In genomic region chr4:67198757-67199156, GRCh38 we compare ENCODE assay signal across 11 cellular contexts.
DNase-seq lines count a peak whose midpoint lies in the region; ATAC-seq and TF ChIP-seq lines count a peak whose summit lies in the region.
"Had no signal": no experiment of that assay in that cellular context is flagged by ENCODE, and none has a peak within 500 bp of the region (broad histone marks: within the 10 kb centered on the region; RNA-seq: fewer than 3 reads in every experiment).

No MANE protein-coding gene starts in this region.

- no peaks in the 10 kb centered on the region for H3F3A ChIP-seq in smooth muscle cell (ENCODE audit: low read depth)

- H3K9ac ChIP-seq in smooth muscle cell (ENCODE audit: low read depth): no peak overlapping the region

- no peaks in the 10 kb centered on the region for H3K4me1 Mint-ChIP-seq in chondrocyte (ENCODE audit: low read depth)
- H3K4me1 Mint-ChIP-seq: CD8-positive, alpha-beta memory T cell had no signal

- DNase-seq in NOMO-1 treated with DMSO at 0.1 percent for 48 hours (lab: John Stamatoyannopoulos, UW; ENCODE audit: unreplicated experiment) (peak; percentile 28), NOMO-1 treated with dmso at 0.1 percent for 144 hours (lab: John Stamatoyannopoulos, UW; ENCODE audit: unreplicated experiment) (no peak), NCI-H1694 treated with DMSO at 0.1 percent for 48 hours (lab: John Stamatoyannopoulos, UW) (peak; percentile 58), chondrocyte (ENCODE audit: low spot score) (no peak), smooth muscle cell (lab: John Stamatoyannopoulos, UW; ENCODE audit: unreplicated experiment) (no peak)
- DNase-seq: CD8-positive, alpha-beta memory T cell had no signal

- no peak overlapping the region for H3K27ac ChIP-seq in smooth muscle cell (ENCODE audit: low read depth)
- H3K27ac ChIP-seq: thoracic aorta had no signal

- H3K4me3 ChIP-seq in smooth muscle cell: no peak overlapping the region
- H3K4me3 ChIP-seq: lung, thoracic aorta had no signal

- no peaks in the 10 kb centered on the region for H4K20me1 ChIP-seq in smooth muscle cell (ENCODE audit: low read depth)

- WGBS in smooth muscle cell (ENCODE audit: low lambda C conversion rate): 12% methylated on average over 2 of the region's 2 CpGs

- no peaks in the 10 kb centered on the region for H3K79me2 ChIP-seq in smooth muscle cell (ENCODE audit: low read depth)

- no peaks in the 10 kb centered on the region for H3K36me3 ChIP-seq in smooth muscle cell (ENCODE audit: low read depth)
- H3K36me3 ChIP-seq: thoracic aorta had no signal

- H3K4me1 ChIP-seq in smooth muscle cell (ENCODE audit: low read depth): no peaks in the 10 kb centered on the region

- H2AFZ ChIP-seq in smooth muscle cell (ENCODE audit: low read depth): no peak overlapping the region

- no peaks in the 10 kb centered on the region for H3K9me3 ChIP-seq in smooth muscle cell (replicated peaks; ENCODE audit: low read depth)
- H3K9me3 ChIP-seq: thoracic aorta had no signal

- no peak overlapping the region for H3K27ac Mint-ChIP-seq in chondrocyte (ENCODE audit: unreplicated experiment)
- H3K27ac Mint-ChIP-seq: CD8-positive, alpha-beta memory T cell had no signal

- no peaks in the 10 kb centered on the region for H3K27me3 Mint-ChIP-seq in chondrocyte (ENCODE audit: low read depth)

- H3K4me2 ChIP-seq in smooth muscle cell: no peak overlapping the region

- no peaks in the 10 kb centered on the region for H3K9me3 Mint-ChIP-seq in chondrocyte (ENCODE audit: low read depth)

- TF ChIP-seq CTCF in chondrocyte (IDR thresholded peaks at IDR 0.05) (peak; percentile 78), smooth muscle cell (IDR thresholded peaks at IDR 0.05; ENCODE audit: borderline replicate concordance, insufficient read depth, poor library complexity, severe bottlenecking) (peak; percentile 32)

- no peaks in the 10 kb centered on the region for H3K27me3 ChIP-seq in smooth muscle cell (ENCODE audit: low read depth)

- H3K36me3 Mint-ChIP-seq in chondrocyte (ENCODE audit: low read depth): no peaks in the 10 kb centered on the region
- H3K36me3 Mint-ChIP-seq: CD8-positive, alpha-beta memory T cell had no signal

- no peak overlapping the region for H3K4me3 Mint-ChIP-seq in chondrocyte (ENCODE audit: unreplicated experiment)
- H3K4me3 Mint-ChIP-seq: CD8-positive, alpha-beta memory T cell had no signal

- ATAC-seq in HG03095 (IDR thresholded peaks at IDR 0.05; ENCODE audit: unreplicated experiment) (no peak), HG02840 (IDR thresholded peaks at IDR 0.05; ENCODE audit: low FRiP score, unreplicated experiment) (no peak), GM19455 (IDR thresholded peaks at IDR 0.05; ENCODE audit: unreplicated experiment) (no peak)

Comparison
In these comparisons a context has a peak if more than half of its experiments do, and no peak if none do; other contexts are left out.
1. DNase-seq: peak in NOMO-1 treated with DMSO at 0.1 percent for 48 hours (single experiment) and NCI-H1694 treated with DMSO at 0.1 percent for 48 hours (single experiment); none in NOMO-1 treated with dmso at 0.1 percent for 144 hours (single experiment), chondrocyte (single experiment) and smooth muscle cell (single experiment).